Comparison of ENCODE assay signal across 22 cellular contexts in genomic region chr7:158525648-158526484, GRCh38.
DNase-seq lines count a peak whose midpoint lies in the region; ATAC-seq and TF ChIP-seq lines count a peak whose summit lies in the region.
"Had no signal": no experiment of that assay in that cellular context is flagged by ENCODE, and none has a peak within 500 bp of the region (broad histone marks: within the 10 kb centered on the region; RNA-seq: fewer than 3 reads in every experiment).

No MANE protein-coding gene starts in this region.

- TF ChIP-seq CTCF in endodermal cell (conservative IDR thresholded peaks at IDR 0.05) = peak; percentile 51

- no peak overlapping the region for H3K4me3 Mint-ChIP-seq in endodermal cell
- H3K4me3 Mint-ChIP-seq: T-helper 1 cell treated with Interleukin-12 subunit alpha and Interleukin-12 subunit beta and Interleukin-4 antibody, amounts not matched to agents 30 μg/mL and 1 μg/mL, for 36 hours had no signal

- DNase-seq in Right ventricle myocardium inferior (ENCODE audit: missing footprints) = peak; percentile 53
- DNase-seq in Right ventricle myocardium superior = no peak
- peak; percentile 32 for DNase-seq in NCI-H69 (lab: John Stamatoyannopoulos, UW)
- DNase-seq in endodermal cell = peak; percentile 60
- DNase-seq in sciatic nerve (ENCODE audit: low spot score) = no peak
- DNase-seq in NCI-H2081 (lab: John Stamatoyannopoulos, UW) = no peak
- DNase-seq in kidney glomerular epithelial cell (lab: John Stamatoyannopoulos, UW) = no peak
- DNase-seq in KBM-7 = no peak
- DNase-seq: DND-41; HCEC 1CT; IMR-90; Kasumi-1; MG63; NCI-H1048; NCI-H2107; NCI-H226; NK-92 treated with Interleukin-12 subunit alpha and Interleukin-12 subunit beta, amount 100 ng/mL, for 24 hours; OCI-M1; SIG-M5 had no signal

- H3K27ac ChIP-seq in endodermal cell (ENCODE audit: low read depth, low read length) = no peak overlapping the region
- H3K27ac ChIP-seq: C4-2B, HL-60 had no signal

- 78 to 84% methylated on average over 18 to 29 of the region's 29 CpGs for WGBS in endodermal cell (ENCODE audit: insufficient coverage in 1 of 2, insufficient read length in 1 of 2), 2 experiments

- H3K27me3 Mint-ChIP-seq in endodermal cell (ENCODE audit: insufficient read depth) = no peaks in the 10 kb centered on the region

- H3K27ac Mint-ChIP-seq in endodermal cell = no peak overlapping the region
- H3K27ac Mint-ChIP-seq: T-helper 1 cell treated with Interleukin-12 subunit alpha and Interleukin-12 subunit beta and Interleukin-4 antibody, amounts not matched to agents 30 μg/mL and 1 μg/mL, for 36 hours had no signal

- peaks cover 75% of the 10 kb centered on the region for H3K9me3 ChIP-seq in endodermal cell (ENCODE audit: control insufficient read depth, low read length)
- H3K9me3 ChIP-seq: MG63 had no signal

- no peak for ATAC-seq in Right ventricle myocardium inferior
- no peak for ATAC-seq in Right ventricle myocardium superior (ENCODE audit: poor library complexity)
- ATAC-seq in sciatic nerve = peak; percentile 17

- H3K4me1 Mint-ChIP-seq in endodermal cell = no peaks in the 10 kb centered on the region

- H3K4me3 ChIP-seq in endodermal cell (ENCODE audit: low read length) = no peak overlapping the region
- H3K4me3 ChIP-seq: MG63 had no signal

- no peaks in the 10 kb centered on the region for H3K27me3 ChIP-seq in endodermal cell (ENCODE audit: control insufficient read depth, insufficient read depth, low read length, poor library complexity, severe bottlenecking)
- H3K27me3 ChIP-seq: MG63 had no signal

- peaks cover 20% of the 10 kb centered on the region for H3K9me3 Mint-ChIP-seq in endodermal cell

- H3K36me3 ChIP-seq in endodermal cell (ENCODE audit: control insufficient read depth, insufficient read depth, low read length) = no peaks in the 10 kb centered on the region
- H3K36me3 ChIP-seq: MG63 had no signal

- in situ Hi-C loops in KBM-7 (cut with MboI; ENCODE audit: low pct_unique_long_range_greater_than_20kb, low sequenced_read_pairs) = no loop called here

- H3K36me3 Mint-ChIP-seq in endodermal cell (ENCODE audit: low read depth) = peaks cover 4% of the 10 kb centered on the region

- H3K9ac ChIP-seq in endodermal cell (ENCODE audit: extremely low read depth, low read length, poor library complexity, severe bottlenecking) = no peak overlapping the region

- H3K4me1 ChIP-seq in endodermal cell (ENCODE audit: control insufficient read depth, insufficient read depth, low read length) = no peaks in the 10 kb centered on the region

- intact Hi-C loops in Right ventricle myocardium inferior (cut with DNase I) = no loop called here
- intact Hi-C loops in Right ventricle myocardium superior (cut with DNase I) = no loop called here
- intact Hi-C loops in sciatic nerve (cut with DNase I) = no loop called here

Comparison
In these comparisons a context has a peak if more than half of its experiments do, and no peak if none do; other contexts are left out.
1. DNase-seq: peak in Right ventricle myocardium inferior (single experiment), NCI-H69 (single experiment) and endodermal cell (single experiment); none in Right ventricle myocardium superior (single experiment), sciatic nerve (single experiment), NCI-H2081 (0 of 2), kidney glomerular epithelial cell (single experiment) and KBM-7 (single experiment).